ENCODE assay signal across 18 cellular contexts in genomic region chr6:6881438-6882267, GRCh38.
DNase-seq lines count a peak whose midpoint lies in the region; ATAC-seq and TF ChIP-seq lines count a peak whose summit lies in the region.
"Had no signal": no experiment of that assay in that cellular context is flagged by ENCODE, and none has a peak within 500 bp of the region (broad histone marks: within the 10 kb centered on the region; RNA-seq: fewer than 3 reads in every experiment).

No MANE protein-coding gene starts in this region.

- H3K27ac ChIP-seq in HEK293 (ENCODE audit: extremely low read depth, low read depth, low read length), result no peak overlapping the region
- H3K27ac ChIP-seq in endodermal cell (ENCODE audit: low read depth, low read length), result no peak overlapping the region
- peak overlapping the region; percentile 99 for H3K27ac ChIP-seq in neutrophil
- H3K27ac ChIP-seq in smooth muscle cell (ENCODE audit: low read depth), result no peak overlapping the region
- peak overlapping the region in 1 of 12 donors; percentile 58 for H3K27ac ChIP-seq in heart left ventricle
- H3K27ac ChIP-seq: right atrium auricular region had no signal

- no peak overlapping the region for H3K4me3 Mint-ChIP-seq in endodermal cell
- H3K4me3 Mint-ChIP-seq: GM23338, T-cell had no signal

- 70% methylated on average over 3 to 4 of the region's 4 CpGs for WGBS in endodermal cell (ENCODE audit: insufficient coverage in 1 of 2, insufficient read length in 1 of 2), 2 experiments
- 68% methylated on average over 4 of the region's 4 CpGs for WGBS in smooth muscle cell (ENCODE audit: low lambda C conversion rate)
- 61 to 70% (median 66%) methylated on average over 4 of the region's 4 CpGs for WGBS in heart left ventricle, 4 donors

- H3K4me1 Mint-ChIP-seq in endodermal cell, result peaks cover 11% of the 10 kb centered on the region

- H3K27me3 ChIP-seq in endodermal cell (ENCODE audit: control insufficient read depth, insufficient read depth, low read length, poor library complexity, severe bottlenecking), result peaks cover 77% of the 10 kb centered on the region
- H3K27me3 ChIP-seq in neutrophil, result no peaks in the 10 kb centered on the region
- no peaks in the 10 kb centered on the region for H3K27me3 ChIP-seq in smooth muscle cell (ENCODE audit: low read depth)
- no peaks in the 10 kb centered on the region for H3K27me3 ChIP-seq in heart left ventricle
- H3K27me3 ChIP-seq: right atrium auricular region had no signal

- H3K4me1 ChIP-seq in HEK293 (ENCODE audit: control insufficient read depth, insufficient read depth, low read length), result no peaks in the 10 kb centered on the region
- H3K4me1 ChIP-seq in endodermal cell (ENCODE audit: control insufficient read depth, insufficient read depth, low read length), result no peaks in the 10 kb centered on the region
- peaks cover 73 to 78% of the 10 kb centered on the region in 2 experiments for H3K4me1 ChIP-seq in neutrophil (ENCODE audit: control insufficient read depth in 1 of 2, insufficient read depth in 1 of 2, low read depth in 1 of 2, low read length in 1 of 2)
- no peaks in the 10 kb centered on the region for H3K4me1 ChIP-seq in smooth muscle cell (ENCODE audit: low read depth)
- H3K4me1 ChIP-seq in heart left ventricle, result peaks cover 0 to 55% (median 0%) of the 10 kb centered on the region in 12 donors
- H3K4me1 ChIP-seq: right atrium auricular region had no signal

- H3K36me3 Mint-ChIP-seq in endodermal cell (ENCODE audit: low read depth), result no peaks in the 10 kb centered on the region
- H3K36me3 Mint-ChIP-seq: T-cell had no signal

- H2AFZ ChIP-seq in smooth muscle cell (ENCODE audit: low read depth), result no peak overlapping the region
- H2AFZ ChIP-seq: GM23338 had no signal

- POLR2A ChIA-PET in HEK293 (lab: Yijun Ruan, JAX), result interaction anchor here (0.5 to 0.6 kb wide), 2 partner anchors 167 to 315 kb away, joined by 3 to 8 read pairs; no protein-coding TSS in a partner anchor

- no peak for TF ChIP-seq POLR2A in heart left ventricle (IDR thresholded peaks at IDR 0.05)

- H3K9me3 ChIP-seq in HEK293 (ENCODE audit: control insufficient read depth, insufficient read depth, low read depth, low read length) (no peaks in the 10 kb centered on the region), endodermal cell (ENCODE audit: control insufficient read depth, low read length) (no peaks in the 10 kb centered on the region), neutrophil (no peaks in the 10 kb centered on the region), smooth muscle cell (replicated peaks; ENCODE audit: low read depth) (no peaks in the 10 kb centered on the region), heart left ventricle (no peaks in the 10 kb centered on the region)
- H3K9me3 ChIP-seq: right atrium auricular region had no signal

- TF ChIP-seq CTCF in HEK293 (tag by site-specific recombination; IDR thresholded peaks at IDR 0.05), result no peak
- peak; percentile 58 for TF ChIP-seq CTCF in endodermal cell (conservative IDR thresholded peaks at IDR 0.05)
- TF ChIP-seq CTCF in neutrophil (IDR thresholded peaks at IDR 0.05), result no peak
- no peak for TF ChIP-seq CTCF in smooth muscle cell (IDR thresholded peaks at IDR 0.05; ENCODE audit: borderline replicate concordance, insufficient read depth, poor library complexity, severe bottlenecking)
- no peak for TF ChIP-seq CTCF in heart left ventricle (IDR thresholded peaks at IDR 0.05)

- H3K4me3 ChIP-seq in HEK293 (ENCODE audit: low read depth, low read length), result no peak overlapping the region
- no peak overlapping the region for H3K4me3 ChIP-seq in endodermal cell (ENCODE audit: low read length)
- no peak overlapping the region for H3K4me3 ChIP-seq in neutrophil (ENCODE audit: low read depth in 1 of 2, low read length in 1 of 2)
- no peak overlapping the region for H3K4me3 ChIP-seq in smooth muscle cell
- H3K4me3 ChIP-seq in heart left ventricle, result no peak overlapping the region
- H3K4me3 ChIP-seq: GM23338, right atrium auricular region had no signal

- ATAC-seq in heart left ventricle, result no peak
- ATAC-seq: GM23338, left lobe of liver, T-cell had no signal

- H3K9ac ChIP-seq in endodermal cell (ENCODE audit: extremely low read depth, low read length, poor library complexity, severe bottlenecking) (no peak overlapping the region), smooth muscle cell (ENCODE audit: low read depth) (no peak overlapping the region)

- CTCF ChIA-PET in HEK293 (lab: Yijun Ruan, JAX), result interaction anchor here (1.0 kb wide), 1 partner anchor 205 kb away, joined by 3 read pairs; no protein-coding TSS in a partner anchor

- no peaks in the 10 kb centered on the region for H3K9me3 Mint-ChIP-seq in endodermal cell
- H3K9me3 Mint-ChIP-seq: GM23338, T-cell had no signal

- no peaks in the 10 kb centered on the region for H4K20me1 ChIP-seq in smooth muscle cell (ENCODE audit: low read depth)

- no peak overlapping the region for H3K4me2 ChIP-seq in smooth muscle cell
- H3K4me2 ChIP-seq: GM23338 had no signal

- H3K27me3 Mint-ChIP-seq in endodermal cell (ENCODE audit: insufficient read depth), result peaks cover 93% of the 10 kb centered on the region
- H3K27me3 Mint-ChIP-seq: T-cell had no signal

- intact Hi-C loops in heart left ventricle (cut with DNase I), result no loop called here

- H3K36me3 ChIP-seq in HEK293 (ENCODE audit: control insufficient read depth in 2 of 2, insufficient read depth in 1 of 2, low read length in 2 of 2), result no peaks in the 10 kb centered on the region
- H3K36me3 ChIP-seq in endodermal cell (ENCODE audit: control insufficient read depth, insufficient read depth, low read length), result no peaks in the 10 kb centered on the region
- H3K36me3 ChIP-seq in neutrophil, result no peaks in the 10 kb centered on the region
- no peaks in the 10 kb centered on the region for H3K36me3 ChIP-seq in smooth muscle cell (ENCODE audit: low read depth)
- no peaks in the 10 kb centered on the region for H3K36me3 ChIP-seq in heart left ventricle
- H3K36me3 ChIP-seq: right atrium auricular region had no signal

- DNase-seq in NCI-H146 (lab: John Stamatoyannopoulos, UW), result peak; percentile 36
- DNase-seq in endodermal cell, result peak; percentile 73
- DNase-seq in smooth muscle cell (lab: John Stamatoyannopoulos, UW; ENCODE audit: unreplicated experiment), result no peak
- no peak for DNase-seq in hepatic stellate cell (ENCODE audit: low spot score)
- DNase-seq in heart left ventricle, result no peak
- DNase-seq: activated naive CD4-positive, alpha-beta T cell; effector CD8-positive, alpha-beta T cell; NCI-H1092; NCI-H2171 treated with DMSO at 0.1 percent for 48 hours; NCI-H82; stimulated activated naive CD4-positive, alpha-beta T cell treated with Interleukin-2 at 50 U/mL for 16 hours; T-cell; trophoblast cell had no signal

- peak overlapping the region; percentile 16 for H3K27ac Mint-ChIP-seq in endodermal cell
- H3K27ac Mint-ChIP-seq: GM23338, T-cell had no signal

- no peaks in the 10 kb centered on the region for H3K79me2 ChIP-seq in smooth muscle cell (ENCODE audit: low read depth)

- peaks cover 16% of the 10 kb centered on the region for H3F3A ChIP-seq in smooth muscle cell (ENCODE audit: low read depth)

TF ChIP-seq in HEK293, 187 proteins besides CTCF, POLR2A, EP300 and RAD21:
- TF ChIP-seq SP2 (tag by site-specific recombination; IDR thresholded peaks at IDR 0.05) (peak; percentile 16; the same call in 1 of the 2 replicates), ZNF707 (tag by site-specific recombination; IDR thresholded peaks at IDR 0.05) (no peak)

Comparison
In these comparisons a context has a peak if more than half of its experiments do, and no peak if none do; other contexts are left out.
1. DNase-seq: peak in NCI-H146 (single experiment) and endodermal cell (single experiment); none in smooth muscle cell (single experiment), hepatic stellate cell (single experiment) and heart left ventricle (0 of 5).